24 cellular contexts compared by ENCODE assay signal in the genomic region with DNA sequence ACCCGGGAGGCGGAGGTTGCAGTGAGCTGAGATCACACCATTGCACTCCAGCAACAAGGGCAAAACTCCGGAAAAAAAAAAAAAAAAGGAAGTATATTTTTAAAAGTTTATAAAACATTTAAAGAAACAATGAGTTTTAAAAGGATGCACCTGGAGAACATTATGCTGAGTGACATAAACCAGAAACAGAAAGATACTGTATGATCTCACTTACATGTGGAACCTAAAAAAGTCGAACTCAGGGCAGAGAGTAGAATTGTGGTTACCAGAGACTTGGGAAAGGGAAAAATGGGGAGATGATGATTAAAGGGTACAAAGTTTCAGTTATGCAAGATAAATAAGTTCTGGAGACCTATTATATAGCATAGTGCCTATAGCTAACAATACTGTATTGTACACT. TPM values are rescaled to one million over a fixed set of nuclear protein-coding genes. Genes with fewer than 3 reads are reported as not detected.
DNase-seq lines count a peak whose midpoint lies in the region; ATAC-seq, FAIRE-seq and TF ChIP-seq lines count a peak whose summit lies in the region.
"Had no signal": no experiment of that assay in that cellular context is flagged by ENCODE, and none has a peak within 500 bp of the region (broad histone marks: within the 10 kb centered on the region; RNA-seq: fewer than 3 reads in every experiment).

No MANE protein-coding gene starts in this region.

- H3K27me3 ChIP-seq in AG04450 (ENCODE audit: control insufficient read depth, insufficient read depth, low read length) (no peaks in the 10 kb centered on the region), astrocyte (ENCODE audit: insufficient read depth, low read length) (no peaks in the 10 kb centered on the region), BE2C (no peaks in the 10 kb centered on the region)
- H3K27me3 ChIP-seq: gastrocnemius medialis had no signal

- H3K36me3 ChIP-seq in astrocyte (ENCODE audit: insufficient read depth, low read length): no peaks in the 10 kb centered on the region
- no peaks in the 10 kb centered on the region for H3K36me3 ChIP-seq in BE2C
- H3K36me3 ChIP-seq: gastrocnemius medialis had no signal

- POLR2A ChIA-PET in AG04450 (lab: Yijun Ruan, JAX): interaction anchor here (4.9 kb wide), 1 partner anchor 52 kb away, joined by 35 read pairs; a partner anchor contains a TSS

- H4K20me1 ChIP-seq in astrocyte (ENCODE audit: insufficient read depth, low read length): no peaks in the 10 kb centered on the region

- H3K27me3 Mint-ChIP-seq in astrocyte (ENCODE audit: low read depth, unreplicated experiment): no peaks in the 10 kb centered on the region
- H3K27me3 Mint-ChIP-seq: brain had no signal

- no peak for TF ChIP-seq CTCF in AG04450 (IDR thresholded peaks at IDR 0.05; ENCODE audit: low read depth, low read length)
- no peak for TF ChIP-seq CTCF in astrocyte (IDR thresholded peaks at IDR 0.05; ENCODE audit: insufficient read depth, low read depth, low read length)
- no peak for TF ChIP-seq CTCF in BE2C (IDR thresholded peaks at IDR 0.05; ENCODE audit: low read depth, low read length)

- no peaks in the 10 kb centered on the region for H3K79me2 ChIP-seq in astrocyte (ENCODE audit: insufficient read depth, low read length)

- H3K9ac ChIP-seq in astrocyte (ENCODE audit: low read length): no peak overlapping the region

- H3K36me3 Mint-ChIP-seq in astrocyte (ENCODE audit: low read depth, unreplicated experiment): no peaks in the 10 kb centered on the region
- H3K36me3 Mint-ChIP-seq: brain; CD8-positive, alpha-beta T cell; mesothelial cell of epicardium had no signal

- no peak overlapping the region for H3K4me3 ChIP-seq in AG04450 (ENCODE audit: low read depth, low read length)
- no peak overlapping the region for H3K4me3 ChIP-seq in astrocyte (ENCODE audit: insufficient read depth, low read depth, low read length)
- H3K4me3 ChIP-seq in BE2C (ENCODE audit: low read depth, low read length): no peak overlapping the region
- H3K4me3 ChIP-seq: gastrocnemius medialis, psoas muscle had no signal

- no peak overlapping the region for H3K4me3 Mint-ChIP-seq in astrocyte (ENCODE audit: unreplicated experiment)
- H3K4me3 Mint-ChIP-seq: activated T-cell treated with anti-CD3 and anti-CD28 coated beads, Interleukin-2, amount 50 U/mL, for 72 hours; brain; CD8-positive, alpha-beta T cell; mesothelial cell of epicardium had no signal

- H3K27ac ChIP-seq in AG04450 (ENCODE audit: low read depth, low read length) (peak overlapping the region; percentile 93), astrocyte (ENCODE audit: low read depth, low read length) (peak overlapping the region; percentile 86)

- no peak for FAIRE-seq in astrocyte (lab: Jason Lieb, UNC)

- H3K27ac Mint-ChIP-seq in astrocyte (ENCODE audit: unreplicated experiment): no peak overlapping the region
- H3K27ac Mint-ChIP-seq: activated T-cell treated with anti-CD3 and anti-CD28 coated beads, Interleukin-2, amount 50 U/mL, for 72 hours; CD8-positive, alpha-beta T cell; mesothelial cell of epicardium had no signal

- no peak for ATAC-seq in GM21360 (IDR thresholded peaks at IDR 0.05; ENCODE audit: unreplicated experiment)
- ATAC-seq: activated T-cell treated with anti-CD3 and anti-CD28 coated beads, Interleukin-2, amount 50 U/mL, for 72 hours; CD8-positive, alpha-beta T cell; gastrocnemius medialis; psoas muscle had no signal

- in situ Hi-C loops in KBM-7 (cut with MboI; ENCODE audit: low pct_unique_long_range_greater_than_20kb, low sequenced_read_pairs): no loop called here

- H3K4me1 ChIP-seq in astrocyte (ENCODE audit: insufficient read depth, low read length) (peaks cover 41% of the 10 kb centered on the region), BE2C (peaks cover 6% of the 10 kb centered on the region)

- no peaks in the 10 kb centered on the region for H3K9me3 ChIP-seq in AG04450 (ENCODE audit: control insufficient read depth, insufficient read depth, low read length)
- H3K9me3 ChIP-seq in astrocyte (ENCODE audit: insufficient read depth, low read depth, low read length): no peaks in the 10 kb centered on the region
- H3K9me3 ChIP-seq in BE2C: no peaks in the 10 kb centered on the region
- H3K9me3 ChIP-seq: gastrocnemius medialis, psoas muscle had no signal

- H2AFZ ChIP-seq in astrocyte (ENCODE audit: low read depth, low read length): no peak overlapping the region

- CTCF ChIA-PET in AG04450 (lab: Charles Lee): interaction anchor here (1.3 kb wide), 1 partner anchor 65 kb away, joined by 5 read pairs; no protein-coding TSS in a partner anchor

- DNase-seq in AG04450 (ENCODE audit: low read depth, low spot score) (no peak), KBM-7 (peak; percentile 41), astrocyte (ENCODE audit: low read depth) (no peak), lung microvascular endothelial cell (ENCODE audit: low read depth in 2 of 2) (peak; percentile 40 to 92), BE2C (no peak), NCI-H345 (lab: John Stamatoyannopoulos, UW) (no peak)
- DNase-seq in activated T-cell treated with anti-CD3 and anti-CD28 coated beads, Interleukin-2, amount 50 U/mL, for 48 hours: no peak
- DNase-seq: activated naive CD4-positive, alpha-beta T cell treated with anti-CD3 and anti-CD28 coated beads, Interleukin-2, amount 50 U/mL, for 16 hours; activated T-cell treated with anti-CD3 and anti-CD28 coated beads, Interleukin-2, amount 50 U/mL, for 72 hours; CD8-positive, alpha-beta T cell; cortex of kidney; DMS79; gastrocnemius medialis; kidney glomerular epithelial cell; NCI-H1436; NCI-H2171; NCI-H69; OCI-M1; psoas muscle; stimulated activated CD4-positive, alpha-beta T cell treated with anti-CD3 and anti-CD28 coated beads, Interleukin-4, amount 100 ng/mL, for 4 hours; T1000 had no signal

- H3K9me3 Mint-ChIP-seq in astrocyte (ENCODE audit: unreplicated experiment): no peaks in the 10 kb centered on the region
- H3K9me3 Mint-ChIP-seq: CD8-positive, alpha-beta T cell; mesothelial cell of epicardium had no signal

- peaks cover 26% of the 10 kb centered on the region for H3K4me1 Mint-ChIP-seq in astrocyte (ENCODE audit: low read depth, unreplicated experiment)

- no peak overlapping the region for H3K4me2 ChIP-seq in astrocyte (ENCODE audit: low read length)

RNA-seq across cellular contexts. Expression of a gene that starts 52.8 kb away (rescaled TPM):
- 652 and 668 TPM in 2 replicates for polyA plus RNA-seq in AG04450 (2011; rRNA removed)
- polyA minus RNA-seq in AG04450 (2011; rRNA and poly(A)+ RNA removed): 292 and 462 TPM in 2 replicates
- 509 and 541 TPM in 2 replicates for total RNA-seq in astrocyte
- 84.5 and 105 TPM in 2 replicates for total RNA-seq in lung microvascular endothelial cell
- polyA plus RNA-seq in BE2C (2012; ENCODE audit: insufficient read depth, insufficient read length, low read depth): 102 TPM

Comparison
In these comparisons a context has a peak if more than half of its experiments do, and no peak if none do; other contexts are left out.
1. DNase-seq: peak in KBM-7 (single experiment) and lung microvascular endothelial cell (2 of 2); none in AG04450 (single experiment), astrocyte (single experiment), BE2C (single experiment), activated T-cell treated with anti-CD3 and anti-CD28 coated beads, Interleukin-2, amount 50 U/mL, for 48 hours (0 of 2) and NCI-H345 (single experiment).